ENCODE assay signal across 23 cellular contexts in the genomic region with DNA sequence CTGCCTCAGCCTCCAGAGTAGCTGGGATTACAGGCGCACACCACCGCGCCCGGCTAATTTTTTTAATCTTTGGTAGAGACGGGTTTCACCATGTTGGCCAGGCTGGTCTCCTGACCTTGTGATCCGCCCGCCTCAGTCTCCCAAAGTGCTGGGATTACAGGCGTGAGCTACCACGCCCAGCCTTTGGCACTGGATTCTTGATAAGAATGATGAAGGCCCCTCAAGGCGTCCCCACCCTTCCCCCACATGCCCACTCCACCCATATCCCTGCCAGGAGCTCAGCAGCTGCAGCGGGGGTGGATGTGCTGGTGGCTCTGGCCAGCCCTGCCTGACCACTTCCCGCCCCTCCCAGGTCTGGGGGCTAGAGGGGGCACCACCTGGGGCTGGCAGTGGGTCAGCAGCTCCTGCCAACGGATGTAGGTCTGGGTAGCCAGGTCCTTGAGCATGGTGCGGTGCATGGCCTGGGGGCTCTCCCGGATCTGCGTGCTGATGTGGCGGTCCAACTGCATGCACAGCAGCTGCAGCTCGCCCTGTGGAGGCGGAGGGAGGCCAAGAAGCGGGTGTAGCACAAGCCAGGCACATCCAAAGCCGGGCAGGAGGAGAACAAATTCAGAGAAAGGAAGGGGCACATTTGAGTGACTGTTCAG.
"Had no signal": no experiment of that assay in that cellular context is flagged by ENCODE, and none has a peak within 500 bp of the region (broad histone marks: within the 10 kb centered on the region; RNA-seq: fewer than 3 reads in every experiment).

No MANE protein-coding gene starts in this region.

- H3K4me3 Mint-ChIP-seq: activated naive CD8-positive, alpha-beta T cell treated with anti-CD3 and anti-CD28 coated beads for 36 hours; activated T-cell treated with anti-CD3 and anti-CD28 coated beads, Interleukin-2, amount 50 U/mL, for 72 hours; naive thymus-derived CD8-positive, alpha-beta T cell; WTC11 had no signal

- FAIRE-seq: TTC549 had no signal

- H3K27ac ChIP-seq: body of pancreas, colonic mucosa, esophagus muscularis mucosa, stomach, testis had no signal

- ATAC-seq: activated T-cell treated with anti-CD3 and anti-CD28 coated beads, Interleukin-2, amount 50 U/mL, for 72 hours; body of pancreas; left lobe of liver; naive thymus-derived CD8-positive, alpha-beta T cell; WTC11 had no signal

- H3K27ac Mint-ChIP-seq: activated naive CD8-positive, alpha-beta T cell treated with anti-CD3 and anti-CD28 coated beads for 36 hours; activated T-cell treated with anti-CD3 and anti-CD28 coated beads, Interleukin-2, amount 50 U/mL, for 72 hours; WTC11 had no signal

- H3K9me3 Mint-ChIP-seq: activated naive CD8-positive, alpha-beta T cell treated with anti-CD3 and anti-CD28 coated beads for 36 hours; activated T-cell treated with anti-CD3 and anti-CD28 coated beads, Interleukin-2, amount 50 U/mL, for 72 hours; naive thymus-derived CD8-positive, alpha-beta T cell; WTC11 had no signal

- H3K27me3 ChIP-seq: body of pancreas, colonic mucosa, esophagus muscularis mucosa, stomach, testis had no signal

- H3K27me3 Mint-ChIP-seq: activated naive CD8-positive, alpha-beta T cell treated with anti-CD3 and anti-CD28 coated beads for 36 hours; naive thymus-derived CD8-positive, alpha-beta T cell had no signal

- H3K4me3 ChIP-seq: body of pancreas, colonic mucosa, esophagus muscularis mucosa, skin epidermis, stomach, testis had no signal

- DNase-seq: activated CD4-positive, alpha-beta T cell treated with anti-CD3 and anti-CD28 coated beads for 4 hours; activated CD8-positive, alpha-beta memory T cell treated with anti-CD3 and anti-CD28 coated beads, Interleukin-2, amount 50 U/mL, for 48 hours; activated gamma-delta T cell; activated naive CD8-positive, alpha-beta T cell treated with anti-CD3 and anti-CD28 coated beads for 36 hours; activated T-cell treated with anti-CD3 and anti-CD28 coated beads, Interleukin-2, amount 50 U/mL, for 72 hours; amygdala; body of pancreas; central memory CD4-positive, alpha-beta T cell; colonic mucosa; islet precursor cell; naive thymus-derived CD8-positive, alpha-beta T cell; nucleus accumbens; posterior cingulate gyrus; retina; stimulated activated CD4-positive, alpha-beta T cell treated with anti-CD3 and anti-CD28 coated beads, Interleukin-4, amount 100 ng/mL, for 4 hours; stimulated activated CD8-positive, alpha-beta memory T cell treated with anti-CD3 and anti-CD28 coated beads, Interleukin-4, amount 100 ng/mL, for 48 hours; stomach; testis had no signal

- H3K9me3 ChIP-seq: body of pancreas, colonic mucosa, esophagus muscularis mucosa, stomach, testis had no signal

- H3K36me3 ChIP-seq: colonic mucosa, esophagus muscularis mucosa, stomach had no signal

- H3K36me3 Mint-ChIP-seq: activated naive CD8-positive, alpha-beta T cell treated with anti-CD3 and anti-CD28 coated beads for 36 hours; WTC11 had no signal
